ENCODE assay signal across 1 cellular context in the genomic region with DNA sequence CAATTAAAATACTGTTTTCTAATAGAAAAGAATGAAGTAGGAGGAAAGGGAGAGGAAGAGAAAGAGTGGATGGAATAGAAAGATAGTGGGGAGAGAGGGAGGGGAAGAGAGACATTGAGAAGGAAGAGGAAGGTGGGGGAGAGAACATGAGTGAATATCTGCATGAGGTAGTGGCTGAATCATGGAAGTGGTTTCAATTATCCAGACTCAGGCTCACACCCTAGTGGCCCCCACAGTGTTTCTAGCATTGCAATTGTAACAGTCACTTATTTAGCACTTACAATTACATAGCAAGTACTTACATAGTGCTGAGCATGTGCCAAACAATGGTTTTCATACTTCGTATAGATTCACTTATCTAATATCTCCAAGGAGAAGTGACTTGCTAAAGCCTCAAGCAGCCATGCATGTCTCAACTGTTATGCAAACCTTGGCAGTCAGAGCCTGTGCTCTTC.
TF ChIP-seq lines count a peak whose summit lies in the region.

No MANE protein-coding gene starts in this region.

TF ChIP-seq in K562, 482 proteins besides CTCF, POLR2A, EP300 and RAD21 (continued from another document):
- no peak for TF ChIP-seq TCFL5 (CRISPR knock-in tag; conservative IDR thresholded peaks at IDR 0.05)
- TF ChIP-seq, protein P1, sequence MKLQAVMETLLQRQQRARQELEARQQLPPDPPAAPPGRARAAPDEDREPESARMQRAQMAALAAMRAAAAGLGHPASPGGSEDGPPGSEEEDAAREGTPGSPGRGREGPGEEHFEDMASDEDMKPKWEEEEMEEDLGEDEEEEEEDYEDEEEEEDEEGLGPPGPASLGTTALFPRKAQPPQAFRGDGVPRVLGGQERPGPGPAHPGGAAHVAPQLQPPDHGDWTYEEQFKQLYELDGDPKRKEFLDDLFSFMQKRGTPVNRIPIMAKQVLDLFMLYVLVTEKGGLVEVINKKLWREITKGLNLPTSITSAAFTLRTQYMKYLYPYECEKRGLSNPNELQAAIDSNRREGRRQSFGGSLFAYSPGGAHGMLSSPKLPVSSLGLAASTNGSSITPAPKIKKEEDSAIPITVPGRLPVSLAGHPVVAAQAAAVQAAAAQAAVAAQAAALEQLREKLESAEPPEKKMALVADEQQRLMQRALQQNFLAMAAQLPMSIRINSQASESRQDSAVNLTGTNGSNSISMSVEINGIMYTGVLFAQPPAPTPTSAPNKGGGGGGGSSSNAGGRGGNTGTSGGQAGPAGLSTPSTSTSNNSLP (IDR thresholded peaks at IDR 0.05; ENCODE audit: borderline replicate concordance, low read depth, low read length) = 0 out of 2 replicates have a peak, but pooled peaks have one; percentile 11
- TF ChIP-seq PRMT5 (CRISPR knock-in tag; IDR thresholded peaks at IDR 0.05) = no peak
- TF ChIP-seq SMARCA4 (IDR thresholded peaks at IDR 0.05) = peak; percentile 9; the same call in 1 of the 2 replicates
- no peak for TF ChIP-seq EGR1 (conservative IDR thresholded peaks at IDR 0.05)
- 0 out of 2 replicates have a peak, but pooled peaks have one; percentile 63 for TF ChIP-seq ELF4 (CRISPR knock-in tag; IDR thresholded peaks at IDR 0.05)
- TF ChIP-seq, protein P2, sequence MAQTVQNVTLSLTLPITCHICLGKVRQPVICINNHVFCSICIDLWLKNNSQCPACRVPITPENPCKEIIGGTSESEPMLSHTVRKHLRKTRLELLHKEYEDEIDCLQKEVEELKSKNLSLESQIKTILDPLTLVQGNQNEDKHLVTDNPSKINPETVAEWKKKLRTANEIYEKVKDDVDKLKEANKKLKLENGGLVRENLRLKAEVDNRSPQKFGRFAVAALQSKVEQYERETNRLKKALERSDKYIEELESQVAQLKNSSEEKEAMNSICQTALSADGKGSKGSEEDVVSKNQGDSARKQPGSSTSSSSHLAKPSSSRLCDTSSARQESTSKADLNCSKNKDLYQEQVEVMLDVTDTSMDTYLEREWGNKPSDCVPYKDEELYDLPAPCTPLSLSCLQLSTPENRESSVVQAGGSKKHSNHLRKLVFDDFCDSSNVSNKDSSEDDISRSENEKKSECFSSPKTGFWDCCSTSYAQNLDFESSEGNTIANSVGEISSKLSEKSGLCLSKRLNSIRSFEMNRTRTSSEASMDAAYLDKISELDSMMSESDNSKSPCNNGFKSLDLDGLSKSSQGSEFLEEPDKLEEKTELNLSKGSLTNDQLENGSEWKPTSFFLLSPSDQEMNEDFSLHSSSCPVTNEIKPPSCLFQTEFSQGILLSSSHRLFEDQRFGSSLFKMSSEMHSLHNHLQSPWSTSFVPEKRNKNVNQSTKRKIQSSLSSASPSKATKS (CRISPR knock-in tag; IDR thresholded peaks at IDR 0.05) = no peak
- TF ChIP-seq, protein P3, sequence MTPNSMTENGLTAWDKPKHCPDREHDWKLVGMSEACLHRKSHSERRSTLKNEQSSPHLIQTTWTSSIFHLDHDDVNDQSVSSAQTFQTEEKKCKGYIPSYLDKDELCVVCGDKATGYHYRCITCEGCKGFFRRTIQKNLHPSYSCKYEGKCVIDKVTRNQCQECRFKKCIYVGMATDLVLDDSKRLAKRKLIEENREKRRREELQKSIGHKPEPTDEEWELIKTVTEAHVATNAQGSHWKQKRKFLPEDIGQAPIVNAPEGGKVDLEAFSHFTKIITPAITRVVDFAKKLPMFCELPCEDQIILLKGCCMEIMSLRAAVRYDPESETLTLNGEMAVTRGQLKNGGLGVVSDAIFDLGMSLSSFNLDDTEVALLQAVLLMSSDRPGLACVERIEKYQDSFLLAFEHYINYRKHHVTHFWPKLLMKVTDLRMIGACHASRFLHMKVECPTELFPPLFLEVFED (CRISPR knock-in tag; conservative IDR thresholded peaks at IDR 0.05) = 0 out of 2 replicates have a peak, but pooled peaks have one; percentile 31
- peak; percentile 25; the same call in 1 of the 2 replicates for TF ChIP-seq CBFA2T3 (IDR thresholded peaks at IDR 0.05)
- no peak for TF ChIP-seq SMAD4 (CRISPR knock-in tag; conservative IDR thresholded peaks at IDR 0.05)
- peak; percentile 55; the same call in 1 of the 2 replicates for TF ChIP-seq EHMT2 (IDR thresholded peaks at IDR 0.05)
